Comparison of ENCODE assay signal across 10 cellular contexts in the genomic region with DNA sequence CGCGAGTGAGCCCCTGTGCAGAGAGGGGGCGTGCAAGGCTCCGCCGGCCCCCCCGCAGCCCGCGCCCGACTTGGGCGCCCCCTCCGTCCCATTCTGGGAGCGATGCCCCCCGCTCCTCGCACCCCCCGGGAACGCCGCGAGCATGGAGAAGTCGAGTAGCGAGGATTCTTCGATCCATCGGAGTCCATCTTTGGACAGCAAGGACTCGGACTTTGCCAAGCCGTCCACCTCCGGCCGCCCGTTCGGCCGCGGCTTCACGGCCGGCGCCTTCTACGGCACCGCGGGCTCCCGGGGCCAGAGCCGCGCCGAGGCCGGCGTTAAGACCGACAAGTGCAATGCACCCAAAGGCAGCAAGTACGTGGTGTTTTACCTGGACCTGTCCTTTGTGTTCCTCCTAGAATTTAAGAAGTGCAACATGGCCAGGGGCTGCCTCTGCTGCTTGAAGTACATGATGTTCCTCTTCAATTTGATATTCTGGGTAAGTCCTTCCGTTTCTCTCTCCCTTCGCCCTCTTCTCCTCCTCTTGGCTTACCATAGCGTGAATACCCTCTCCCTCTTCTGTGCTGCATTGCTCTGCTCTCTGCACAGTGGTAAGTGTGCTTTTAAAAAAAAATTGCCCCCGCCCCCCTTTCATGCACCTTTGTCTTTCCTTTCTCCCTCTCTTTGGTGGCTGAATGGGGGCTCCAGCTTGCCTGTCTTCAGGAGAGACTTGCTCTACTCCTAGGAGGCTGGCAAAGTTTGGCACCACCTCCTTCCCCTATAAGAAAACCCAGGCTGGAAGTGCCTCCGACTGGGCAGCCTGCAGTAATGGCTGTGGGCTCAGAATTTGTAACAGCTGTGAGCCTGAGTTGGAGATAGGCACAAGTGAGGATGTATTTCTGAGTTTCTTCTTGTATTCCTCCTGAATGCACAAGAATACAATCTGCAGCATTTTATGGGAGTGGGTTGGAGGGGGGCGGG.
DNase-seq lines count a peak whose midpoint lies in the region; ATAC-seq and TF ChIP-seq lines count a peak whose summit lies in the region.
"Had no signal": no experiment of that assay in that cellular context is flagged by ENCODE, and none has a peak within 500 bp of the region (broad histone marks: within the 10 kb centered on the region; RNA-seq: fewer than 3 reads in every experiment).

No MANE protein-coding gene starts in this region.

- no peak overlapping the region for H3K27ac ChIP-seq in mesendoderm (ENCODE audit: low read depth, low read length)
- H3K27ac ChIP-seq in upper lobe of left lung: no peak overlapping the region

- no peak overlapping the region for H3K18ac ChIP-seq in mesendoderm (ENCODE audit: low read length)

- H3K79me1 ChIP-seq in mesendoderm (ENCODE audit: low read length): no peaks in the 10 kb centered on the region

- no CpG with 5 or more reads among the region's 50 CpGs for WGBS in mesendoderm (ENCODE audit: extremely low coverage, insufficient coverage, low lambda C conversion rate)
- WGBS in upper lobe of left lung, 2 donors: 23 to 51% methylated on average over 23 to 28 of the region's 50 CpGs

- H3K36me3 ChIP-seq in mesendoderm (ENCODE audit: control insufficient read depth, insufficient read depth, low read length): no peaks in the 10 kb centered on the region
- H3K36me3 ChIP-seq in upper lobe of left lung: no peaks in the 10 kb centered on the region

- TF ChIP-seq POLR2A in upper lobe of left lung (IDR thresholded peaks at IDR 0.05): no peak

- H3K9ac ChIP-seq in mesendoderm (ENCODE audit: low read length): peak overlapping the region; percentile 65

- no peak for TF ChIP-seq CTCF in cardiac fibroblast (IDR thresholded peaks at IDR 0.05; ENCODE audit: low read depth, low read length)
- TF ChIP-seq CTCF in upper lobe of left lung (IDR thresholded peaks at IDR 0.05): no peak
- no peak for TF ChIP-seq CTCF in GM13976 (IDR thresholded peaks at IDR 0.05; ENCODE audit: borderline replicate concordance, control extremely low read depth, extremely low read depth, insufficient read depth, missing control alignments)

- H3K9me3 ChIP-seq in upper lobe of left lung: no peaks in the 10 kb centered on the region

- peaks cover 8% of the 10 kb centered on the region for H3K4me1 Mint-ChIP-seq in activated T-cell treated with anti-CD3 and anti-CD28 coated beads, Interleukin-2, amount 50 U/mL, for 4 hours (ENCODE audit: low read depth)

- H3K4me3 ChIP-seq in cardiac fibroblast (replicated peaks in 1 of 2; ENCODE audit: low read depth in 2 of 2, low read length in 2 of 2) (peak overlapping the region; percentile 50 to 55), mesendoderm (ENCODE audit: low read length) (no peak overlapping the region), upper lobe of left lung (peak overlapping the region in 3 of 4 donors; percentile 38 to 50 (median 48))

- H3K27me3 ChIP-seq in mesendoderm (ENCODE audit: insufficient read depth, low read length, poor library complexity): peaks cover 6% of the 10 kb centered on the region
- peaks cover 0 to 6% (median 0%) of the 10 kb centered on the region in 4 donors for H3K27me3 ChIP-seq in upper lobe of left lung

- H4K5ac ChIP-seq in mesendoderm (ENCODE audit: low read length): no peak overlapping the region

- peaks cover 55% of the 10 kb centered on the region for H3K27me3 Mint-ChIP-seq in activated T-cell treated with anti-CD3 and anti-CD28 coated beads, Interleukin-2, amount 50 U/mL, for 4 hours (ENCODE audit: low read depth)

- no peak overlapping the region for H2BK120ac ChIP-seq in mesendoderm (ENCODE audit: low read depth, low read length)

- no peak overlapping the region for H2BK5ac ChIP-seq in mesendoderm (ENCODE audit: low read length)

- no peak overlapping the region for H2AK5ac ChIP-seq in mesendoderm (ENCODE audit: low read length)

- no peak overlapping the region for H2BK15ac ChIP-seq in mesendoderm (replicated peaks; ENCODE audit: low read depth)

- ATAC-seq in activated T-cell treated with anti-CD3 and anti-CD28 coated beads, Interleukin-2, amount 50 U/mL, for 4 hours: no peak
- ATAC-seq in upper lobe of left lung (ENCODE audit: low FRiP score in 2 of 2) (peak in 1 of 2 donors; percentile 11), GM18520 (IDR thresholded peaks at IDR 0.05; ENCODE audit: unreplicated experiment) (no peak)
- ATAC-seq: activated CD8-positive, alpha-beta memory T cell treated with anti-CD3 and anti-CD28 coated beads, Interleukin-2, amount 10 ng/mL, durations not matched to agents 7 days and 5 days had no signal

- H3K9me3 Mint-ChIP-seq in activated T-cell treated with anti-CD3 and anti-CD28 coated beads, Interleukin-2, amount 50 U/mL, for 4 hours: no peaks in the 10 kb centered on the region

- no peaks in the 10 kb centered on the region for H3K79me2 ChIP-seq in mesendoderm (ENCODE audit: control insufficient read depth, insufficient read depth, low read length)

- DNase-seq in activated T-cell treated with anti-CD3 and anti-CD28 coated beads, Interleukin-2, amount 50 U/mL, for 4 hours: no peak
- no peak for DNase-seq in activated T-cell treated with anti-CD3 and anti-CD28 coated beads, Interleukin-2, amount 50 U/mL, for 48 hours
- DNase-seq in cardiac fibroblast (ENCODE audit: low read depth in 2 of 2) (no peak), mesendoderm (no peak), upper lobe of left lung (peak in 1 of 2 donors; percentile 83), GM13976 (ENCODE audit: low spot score) (no peak)
- DNase-seq in activated CD4-positive, CD25-positive, alpha-beta regulatory T cell (lab: John Stamatoyannopoulos, UW): no peak
- DNase-seq: activated CD8-positive, alpha-beta memory T cell treated with anti-CD3 and anti-CD28 coated beads, Interleukin-2, amount 10 ng/mL, durations not matched to agents 7 days and 5 days; DND-41 had no signal

- H4K8ac ChIP-seq in mesendoderm (ENCODE audit: low read depth, low read length): no peak overlapping the region

- H3K56ac ChIP-seq in mesendoderm (ENCODE audit: low read length): peak overlapping the region; percentile 43

- peak overlapping the region; percentile 80 for H3K4me2 ChIP-seq in mesendoderm (ENCODE audit: low read length)

- no peak overlapping the region for H3K23ac ChIP-seq in mesendoderm (ENCODE audit: low read length)

- H3K4me1 ChIP-seq in mesendoderm (ENCODE audit: control insufficient read depth, low read depth, low read length) (peaks cover 4% of the 10 kb centered on the region), upper lobe of left lung (peaks cover 40 to 57% (median 53%) of the 10 kb centered on the region in 4 donors)

- H3K4me3 Mint-ChIP-seq in activated T-cell treated with anti-CD3 and anti-CD28 coated beads, Interleukin-2, amount 50 U/mL, for 4 hours: peak overlapping the region; percentile 58
- H3K4me3 Mint-ChIP-seq: activated CD8-positive, alpha-beta memory T cell treated with anti-CD3 and anti-CD28 coated beads, Interleukin-2, amount 10 ng/mL, durations not matched to agents 7 days and 5 days had no signal

- no peak overlapping the region for H3K4ac ChIP-seq in mesendoderm (ENCODE audit: low read depth, low read length)

- H3K36me3 Mint-ChIP-seq in activated T-cell treated with anti-CD3 and anti-CD28 coated beads, Interleukin-2, amount 50 U/mL, for 4 hours (ENCODE audit: insufficient read depth): no peaks in the 10 kb centered on the region
- H3K36me3 Mint-ChIP-seq: activated CD8-positive, alpha-beta memory T cell treated with anti-CD3 and anti-CD28 coated beads, Interleukin-2, amount 10 ng/mL, durations not matched to agents 7 days and 5 days had no signal

- in situ Hi-C loops in GM13976 (cut with MboI; ENCODE audit: low sequenced_read_pairs, unreplicated experiment): no loop called here

- no peak for TF ChIP-seq EP300 in upper lobe of left lung (IDR thresholded peaks at IDR 0.05)
